In genomic region chr11:61334434-61335354, GRCh38 we compare ENCODE assay signal across 9 cellular contexts. TPM values are rescaled to one million over a fixed set of nuclear protein-coding genes. Genes with fewer than 3 reads are reported as not detected.
A peak's percentile ranks its signal among the peaks of the same experiment; 100 is the strongest.
DNase-seq lines count a peak whose midpoint lies in the region; ATAC-seq and TF ChIP-seq lines count a peak whose summit lies in the region.
"Had no signal": no experiment of that assay in that cellular context is flagged by ENCODE, and none has a peak within 500 bp of the region (broad histone marks: within the 10 kb centered on the region; RNA-seq: fewer than 3 reads in every experiment).

No MANE protein-coding gene starts in this region.

- H3K4me1 ChIP-seq in RWPE2 (ENCODE audit: insufficient read depth, poor library complexity, severe bottlenecking) (peaks cover 16% of the 10 kb centered on the region), SJCRH30 (peaks cover 5% of the 10 kb centered on the region; the same call in 1 of the 2 replicates)

- peak; percentile 22 for DNase-seq in DMS53 (lab: John Stamatoyannopoulos, UW)
- DNase-seq in DMS53 treated with DMSO at 0.1 percent for 48 hours (lab: John Stamatoyannopoulos, UW; ENCODE audit: unreplicated experiment), result no peak
- DNase-seq in RWPE2 (ENCODE audit: low spot score), result no peak
- DNase-seq in epithelial cell of prostate (ENCODE audit: low read depth, low spot score), result no peak
- peak; percentile 47 for DNase-seq in renal cortical epithelial cell (ENCODE audit: low read depth)
- no peak for DNase-seq in SJCRH30
- DNase-seq: 8988T had no signal

- H3K36me3 ChIP-seq in RWPE2 (ENCODE audit: low read depth) (peaks cover 25% of the 10 kb centered on the region), SJCRH30 (0 out of 2 replicates have a peak, but pooled peaks cover 6% of the 10 kb centered on the region)

- no peaks in the 10 kb centered on the region for H3K27me3 ChIP-seq in RWPE2 (ENCODE audit: insufficient read depth, poor library complexity, severe bottlenecking)
- H3K27me3 ChIP-seq in SJCRH30, result no peaks in the 10 kb centered on the region

- no peak overlapping the region for H3K4me3 ChIP-seq in RWPE2 (ENCODE audit: severe bottlenecking)
- H3K4me3 ChIP-seq in SJCRH30, result no peak overlapping the region

- no peak for TF ChIP-seq CTCF in RWPE2 (IDR thresholded peaks at IDR 0.05; ENCODE audit: poor library complexity, severe bottlenecking)

- H3K9me3 ChIP-seq in RWPE2 (ENCODE audit: severe bottlenecking) (no peaks in the 10 kb centered on the region), SJCRH30 (replicated peaks) (no peaks in the 10 kb centered on the region)

- no peak; the same call in 2 of the 3 replicates for ATAC-seq in RWPE2 (ENCODE audit: low read depth)
- no peak for ATAC-seq in GM18909 (IDR thresholded peaks at IDR 0.05; ENCODE audit: poor library complexity, unreplicated experiment)
- ATAC-seq in HG02623 (IDR thresholded peaks at IDR 0.05; ENCODE audit: unreplicated experiment), result no peak

- peak overlapping the region; percentile 52 for H3K27ac ChIP-seq in RWPE2 (ENCODE audit: poor library complexity, severe bottlenecking)
- H3K27ac ChIP-seq in epithelial cell of prostate, result peak overlapping the region; percentile 68
- H3K27ac ChIP-seq in SJCRH30, result no peak overlapping the region

RNA-seq across cellular contexts. Expression of gene TKFC, which starts 1.7 kb away (rescaled TPM):
- 15.3 and 37.0 TPM in 2 replicates for total RNA-seq in renal cortical epithelial cell
- total RNA-seq in SJCRH30 (2014; rRNA removed; shearing (Covaris generic)), result 15.3 and 17.7 TPM in 2 replicates

RNA-seq across cellular contexts. Expression of gene DDB1, which starts 1.8 kb away (rescaled TPM):
- 281 and 392 TPM in 2 replicates for total RNA-seq in renal cortical epithelial cell
- 209 and 214 TPM in 2 replicates for total RNA-seq in SJCRH30 (2014; rRNA removed; shearing (Covaris generic))

RNA-seq across cellular contexts. Expression of gene CYB561A3, which starts 27.0 kb away (rescaled TPM):
- 20.1 and 47.0 TPM in 2 replicates for total RNA-seq in renal cortical epithelial cell
- 9.9 and 10.7 TPM in 2 replicates for total RNA-seq in SJCRH30 (2014; rRNA removed; shearing (Covaris generic))

RNA-seq across cellular contexts. Expression of gene TMEM138, which starts 27.5 kb away (rescaled TPM):
- total RNA-seq in renal cortical epithelial cell, result 12.3 and 22.9 TPM in 2 replicates
- 35.1 and 40.6 TPM in 2 replicates for total RNA-seq in SJCRH30 (2014; rRNA removed; shearing (Covaris generic))

RNA-seq across cellular contexts. Expression of gene VWCE, which starts 39.6 kb away (rescaled TPM):
- 1.9 and 4.5 TPM in 2 replicates for total RNA-seq in renal cortical epithelial cell
- 0.06 and 0.18 TPM in 2 replicates for total RNA-seq in SJCRH30 (2014; rRNA removed; shearing (Covaris generic))

Comparison
In these comparisons a context has a peak if more than half of its experiments do, and no peak if none do; other contexts are left out.
1. DNase-seq: peak in DMS53 (single experiment) and renal cortical epithelial cell (single experiment); none in DMS53 treated with DMSO at 0.1 percent for 48 hours (single experiment), RWPE2 (single experiment), epithelial cell of prostate (single experiment) and SJCRH30 (0 of 2).